ENCODE assay signal across 8 cellular contexts in the genomic region with DNA sequence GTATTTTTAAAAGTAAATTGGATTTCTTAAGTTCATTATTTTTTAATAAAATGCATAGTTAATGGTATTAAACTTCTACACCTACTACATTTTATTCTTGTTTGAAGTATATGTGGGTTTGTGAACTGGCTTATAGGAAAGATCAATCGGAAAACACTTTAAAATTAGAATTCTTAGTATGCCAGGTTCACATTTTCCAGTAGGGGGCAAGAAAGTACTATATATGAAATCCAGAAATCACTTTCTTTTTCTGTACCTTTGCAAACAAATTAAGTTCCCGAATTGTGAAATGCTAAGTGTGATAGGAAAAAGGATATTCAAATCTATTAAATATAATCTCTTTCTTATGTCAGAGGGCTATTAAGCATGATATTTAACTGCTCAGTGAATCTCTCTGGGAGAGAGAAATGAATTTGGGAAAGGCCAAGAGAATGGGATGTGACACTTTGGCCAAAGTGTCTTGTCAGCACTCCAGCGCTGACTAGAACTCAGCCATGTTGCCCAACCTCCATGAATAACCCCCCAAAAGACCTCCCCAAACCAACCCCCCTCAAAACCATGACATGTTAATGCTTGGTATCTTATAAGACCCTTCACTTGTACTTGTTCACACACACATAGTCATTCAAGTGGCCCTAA.
DNase-seq lines count a peak whose midpoint lies in the region; ATAC-seq lines count a peak whose summit lies in the region.

No MANE protein-coding gene starts in this region.

- no peak overlapping the region for H3K4me3 Mint-ChIP-seq in stimulated activated naive CD8-positive, alpha-beta T cell treated with anti-CD3 and anti-CD28 coated beads, Interleukin-15, amount 100 ng/mL, for 72 hours
- H3K4me3 Mint-ChIP-seq in naive thymus-derived CD8-positive, alpha-beta T cell = no peak overlapping the region

- no peak overlapping the region for H3K27ac Mint-ChIP-seq in stimulated activated naive CD8-positive, alpha-beta T cell treated with anti-CD3 and anti-CD28 coated beads, Interleukin-15, amount 100 ng/mL, for 72 hours
- no peak overlapping the region for H3K27ac Mint-ChIP-seq in naive thymus-derived CD8-positive, alpha-beta T cell

- POLR2A ChIA-PET in naive thymus-derived CD8-positive, alpha-beta T cell (lab: Charles Lee) = no interaction called here

- DNase-seq in HS-5 (ENCODE audit: low read depth) = peak; percentile 0
- DNase-seq in SHP77 (lab: John Stamatoyannopoulos, UW) = peak; percentile 36 to 38
- DNase-seq in iPS DF 4.7 (ENCODE audit: extremely low read depth, low spot score) = peak; percentile 9
- no peak for DNase-seq in stimulated activated naive CD8-positive, alpha-beta T cell treated with anti-CD3 and anti-CD28 coated beads, Interleukin-15, amount 100 ng/mL, for 72 hours
- DNase-seq in naive thymus-derived CD8-positive, alpha-beta T cell = no peak
- DNase-seq in activated gamma-delta T cell treated with Interleukin-2 at 50 U/mL for 16 hours = no peak

- no peaks in the 10 kb centered on the region for H3K9me3 Mint-ChIP-seq in stimulated activated naive CD8-positive, alpha-beta T cell treated with anti-CD3 and anti-CD28 coated beads, Interleukin-15, amount 100 ng/mL, for 72 hours
- no peaks in the 10 kb centered on the region for H3K9me3 Mint-ChIP-seq in naive thymus-derived CD8-positive, alpha-beta T cell

- H3K27me3 Mint-ChIP-seq in stimulated activated naive CD8-positive, alpha-beta T cell treated with anti-CD3 and anti-CD28 coated beads, Interleukin-15, amount 100 ng/mL, for 72 hours = no peaks in the 10 kb centered on the region
- H3K27me3 Mint-ChIP-seq in naive thymus-derived CD8-positive, alpha-beta T cell = peaks cover 0 to 4% (median 0%) of the 10 kb centered on the region in 5 donors

- H3K4me1 Mint-ChIP-seq in stimulated activated naive CD8-positive, alpha-beta T cell treated with anti-CD3 and anti-CD28 coated beads, Interleukin-15, amount 100 ng/mL, for 72 hours = no peaks in the 10 kb centered on the region
- no peaks in the 10 kb centered on the region for H3K4me1 Mint-ChIP-seq in naive thymus-derived CD8-positive, alpha-beta T cell

- no peaks in the 10 kb centered on the region for H3K36me3 Mint-ChIP-seq in naive thymus-derived CD8-positive, alpha-beta T cell

- ATAC-seq in GM18867 (IDR thresholded peaks at IDR 0.05; ENCODE audit: unreplicated experiment) (peak; percentile 61), GM21786 (IDR thresholded peaks at IDR 0.05; ENCODE audit: unreplicated experiment) (no peak)
- ATAC-seq in stimulated activated naive CD8-positive, alpha-beta T cell treated with anti-CD3 and anti-CD28 coated beads, Interleukin-15, amount 100 ng/mL, for 72 hours = no peak
- ATAC-seq in naive thymus-derived CD8-positive, alpha-beta T cell = no peak

Comparison
In these comparisons a context has a peak if more than half of its experiments do, and no peak if none do; other contexts are left out.
1. DNase-seq: peak in HS-5 (single experiment), SHP77 (2 of 2) and iPS DF 4.7 (single experiment); none in stimulated activated naive CD8-positive, alpha-beta T cell treated with anti-CD3 and anti-CD28 coated beads, Interleukin-15, amount 100 ng/mL, for 72 hours (0 of 2), naive thymus-derived CD8-positive, alpha-beta T cell (0 of 10) and activated gamma-delta T cell treated with Interleukin-2 at 50 U/mL for 16 hours (single experiment).